In the genomic region with DNA sequence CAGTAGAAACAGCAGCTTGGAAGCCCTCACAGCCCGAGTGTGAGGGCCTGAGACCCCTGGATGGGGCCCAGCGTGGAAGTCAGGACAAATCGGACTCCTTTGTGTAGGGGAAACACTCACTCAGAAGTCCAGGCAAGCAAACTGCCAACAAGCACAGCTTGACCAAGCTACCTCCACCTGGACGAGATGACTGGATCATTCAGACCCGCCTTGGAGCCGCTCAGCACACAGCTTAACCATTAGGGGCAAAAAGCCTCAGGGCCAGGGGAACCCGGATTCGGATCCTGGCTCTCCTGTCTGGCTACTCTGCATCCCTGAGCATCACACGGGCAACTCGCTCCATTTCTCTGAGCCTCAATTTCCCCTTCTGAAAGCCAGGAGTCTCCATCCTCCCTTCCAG, we compare ENCODE assay signal across 5 cellular contexts.
"Had no signal": no experiment of that assay in that cellular context is flagged by ENCODE, and none has a peak within 500 bp of the region (broad histone marks: within the 10 kb centered on the region; RNA-seq: fewer than 3 reads in every experiment).

No MANE protein-coding gene starts in this region.

- DNase-seq: IMR-90, KBM-7 had no signal

- H3K4me3 ChIP-seq: K562 had no signal

- H3K27ac ChIP-seq: HL-60 had no signal

- ATAC-seq: HepG2, K562 had no signal
